Comparison of ENCODE assay signal across 8 cellular contexts in the genomic region with DNA sequence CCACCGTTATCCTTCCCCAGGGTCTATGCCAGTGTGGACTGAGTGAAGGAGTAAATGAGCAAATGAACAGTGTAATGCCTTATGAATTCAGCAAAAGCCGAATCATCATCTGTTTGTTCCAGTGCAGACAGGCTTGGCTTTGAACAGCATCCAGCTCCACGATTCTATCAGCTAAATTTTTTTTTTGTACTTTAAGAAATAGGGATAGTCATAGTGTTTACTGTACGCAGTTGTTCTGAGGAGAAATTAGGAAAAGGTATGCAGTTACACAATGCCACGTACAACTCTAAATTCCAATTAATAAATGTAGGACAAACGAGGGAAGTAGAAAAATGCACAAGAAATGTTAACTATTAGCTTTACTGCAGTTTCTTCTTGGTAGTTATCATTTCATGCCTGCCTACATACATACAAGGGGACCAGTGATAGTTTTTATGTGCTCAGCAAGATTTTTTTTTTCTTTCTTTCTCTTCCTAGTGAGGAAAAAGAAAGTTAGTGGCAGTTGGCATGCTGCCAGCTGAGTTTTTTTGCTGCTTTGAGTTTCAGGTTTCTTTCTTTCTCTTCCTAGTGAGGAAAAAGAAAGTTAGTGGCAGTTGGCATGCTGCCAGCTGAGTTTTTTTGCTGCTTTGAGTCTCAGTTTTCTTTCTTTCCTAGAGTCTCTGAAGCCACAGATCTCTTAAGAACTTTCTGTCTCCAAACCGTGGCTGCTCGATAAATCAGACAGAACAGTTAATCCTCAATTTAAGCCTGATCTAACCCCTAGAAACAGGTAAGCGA. TPM values are rescaled to one million over a fixed set of nuclear protein-coding genes. Genes with fewer than 3 reads are reported as not detected.
DNase-seq lines count a peak whose midpoint lies in the region; ATAC-seq and TF ChIP-seq lines count a peak whose summit lies in the region.

A gene (plus strand): TSS at position 646 of the 777 bp plus-strand sequence. CDS start 7,468 bp downstream, outside the sequence.

- no peaks in the 10 kb centered on the region for H3K36me3 ChIP-seq in urinary bladder (ENCODE audit: insufficient read depth)

- TF ChIP-seq CTCF in fibroblast of mammary gland (conservative IDR thresholded peaks at IDR 0.05; ENCODE audit: control insufficient read depth, insufficient read depth, low read depth, low read length) (no peak), retinal pigment epithelial cell (conservative IDR thresholded peaks at IDR 0.05; ENCODE audit: low read depth, low read length) (no peak)

- peak; percentile 43 for ATAC-seq in GM21447 (IDR thresholded peaks at IDR 0.05; ENCODE audit: unreplicated experiment)

- DNase-seq in Ammon's horn (ENCODE audit: low spot score) (peak; percentile 26), LHCN-M2 (ENCODE audit: low read depth) (peak; percentile 74), fibroblast of mammary gland (ENCODE audit: low read depth) (peak; percentile 88), retinal pigment epithelial cell (ENCODE audit: low read depth) (peak; percentile 15), NCI-H2227 (lab: John Stamatoyannopoulos, UW; ENCODE audit: unreplicated experiment) (no peak)
- DNase-seq in activated T-cell treated with anti-CD3 and anti-CD28 coated beads, Interleukin-2, amount 50 U/mL, for 1 hour: peak; percentile 54

- 7% methylated on average over 9 of the region's 9 CpGs for WGBS in urinary bladder

- no peaks in the 10 kb centered on the region for H3K4me1 ChIP-seq in urinary bladder (ENCODE audit: insufficient read depth)

- H3K4me3 ChIP-seq in fibroblast of mammary gland (ENCODE audit: control insufficient read depth, low read depth, low read length) (peak within 1 kb of the TSS; percentile 51), retinal pigment epithelial cell (ENCODE audit: low read length) (peak within 1 kb of the TSS; percentile 34), urinary bladder (ENCODE audit: low read depth, low read length) (peak within 1 kb of the TSS; percentile 33)

- peak within 1 kb of the TSS; percentile 50 for H3K27ac ChIP-seq in urinary bladder (ENCODE audit: low read depth)

RNA-seq across cellular contexts. Expression of the gene that starts here (rescaled TPM):
- total RNA-seq in LHCN-M2 (2014; rRNA removed): 14.7 and 26.2 TPM in 2 replicates
- polyA plus RNA-seq in LHCN-M2 (2012): 0.73 TPM
- total RNA-seq in urinary bladder: 40.6 TPM
- 10.5 TPM for polyA plus RNA-seq in urinary bladder
